Comparison of ENCODE assay signal across 1 cellular context in the genomic region with DNA sequence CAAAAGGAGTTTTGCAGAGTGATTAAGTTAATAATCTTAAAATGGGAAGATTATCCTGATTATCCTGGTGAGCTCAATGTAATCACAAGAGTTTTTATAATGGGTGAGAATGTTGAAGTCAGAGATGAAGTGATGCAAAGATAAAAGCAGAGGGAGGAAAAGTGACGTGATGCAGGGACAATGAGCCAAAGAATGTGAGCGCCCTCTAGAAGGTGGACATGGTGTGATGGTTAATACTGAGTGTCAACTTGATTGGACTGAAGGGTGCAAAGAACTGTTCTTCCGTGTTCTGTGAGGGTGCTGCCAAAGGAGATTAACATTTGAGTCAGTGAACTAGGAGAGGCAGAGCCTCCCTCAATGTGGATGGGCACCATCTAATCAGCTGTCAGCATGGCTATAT.
TF ChIP-seq lines count a peak whose summit lies in the region.

No MANE protein-coding gene starts in this region.

TF ChIP-seq in SK-N-SH, 30 proteins besides CTCF, POLR2A, EP300 and RAD21 (continued from another document):
- no peak for TF ChIP-seq REST (IDR thresholded peaks at IDR 0.05; ENCODE audit: low read depth, low read length)
